9 cellular contexts compared by ENCODE assay signal in the genomic region with DNA sequence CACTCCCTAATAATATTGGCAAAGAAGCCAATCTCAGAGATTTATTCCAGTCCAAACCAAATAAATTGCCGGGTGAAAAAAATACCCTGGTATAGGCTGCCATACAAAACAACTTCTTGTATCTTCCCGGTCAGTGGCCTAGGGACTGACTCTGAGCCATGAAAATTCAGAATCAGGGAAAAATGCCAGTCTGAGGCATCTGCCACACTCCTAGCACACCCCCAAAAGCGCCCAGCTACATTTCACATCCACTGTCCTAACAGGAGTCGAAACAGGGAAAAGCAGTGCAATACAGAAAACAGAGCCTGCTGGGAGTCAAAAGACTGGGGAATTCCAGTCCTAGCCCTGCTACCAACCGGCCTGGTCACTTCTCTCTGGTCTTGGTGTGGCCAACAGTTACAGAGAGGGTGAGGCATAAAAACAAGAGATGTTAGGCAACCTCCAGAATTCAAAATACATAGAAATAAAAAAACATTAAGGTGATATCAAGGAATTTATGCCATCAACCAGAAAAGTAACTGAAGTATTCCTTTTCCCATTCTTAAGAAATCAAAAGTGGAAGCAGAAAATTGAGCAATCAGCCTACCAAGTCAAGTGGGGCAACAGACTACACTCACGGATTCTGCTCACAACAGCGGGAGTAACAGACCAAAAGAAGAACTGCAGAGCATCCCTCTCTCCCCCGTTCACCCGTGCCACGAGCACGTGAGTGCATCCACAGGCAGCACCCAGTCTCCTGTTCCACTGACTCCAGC. TPM values are rescaled to one million over a fixed set of nuclear protein-coding genes. Genes with fewer than 3 reads are reported as not detected.
DNase-seq lines count a peak whose midpoint lies in the region; ATAC-seq, FAIRE-seq and TF ChIP-seq lines count a peak whose summit lies in the region.
"Had no signal": no experiment of that assay in that cellular context is flagged by ENCODE, and none has a peak within 500 bp of the region (broad histone marks: within the 10 kb centered on the region; RNA-seq: fewer than 3 reads in every experiment).

No MANE protein-coding gene starts in this region.

- FAIRE-seq in bronchial epithelial cell (lab: Jason Lieb, UNC), result no peak

- DNase-seq in IMR-90, result peak; percentile 65
- peak; percentile 55 for DNase-seq in bronchial epithelial cell (ENCODE audit: low read depth)
- no peak for DNase-seq in stomach
- no peak for DNase-seq in activated T-helper 2 cell treated with anti-CD3 and anti-CD28 coated beads, Interferon-gamma antibody, Interleukin-2, Interleukin-4, amounts not matched to agents 10 μg/mL and 5 μg/mL and 100 μg/mL, durations not matched to agents 14 hours and 24 hours and 36 hours (ENCODE audit: low spot score)
- DNase-seq in activated CD8-positive, alpha-beta T cell treated with anti-CD3 and anti-CD28 coated beads for 36 hours, result no peak
- no peak for DNase-seq in NOMO-1 (lab: John Stamatoyannopoulos, UW; ENCODE audit: unreplicated experiment in 2 of 2)
- DNase-seq in NCI-H1436 (lab: John Stamatoyannopoulos, UW), result no peak
- DNase-seq: effector CD8-positive, alpha-beta T cell had no signal

- H3K9me1 ChIP-seq in IMR-90 (ENCODE audit: insufficient read depth, low read length), result peaks cover 19% of the 10 kb centered on the region

- peak overlapping the region; percentile 71 for H3K4me2 ChIP-seq in IMR-90 (ENCODE audit: low read depth, low read length)

- no peaks in the 10 kb centered on the region for H3K27me3 Mint-ChIP-seq in activated T-helper 2 cell treated with anti-CD3 and anti-CD28 coated beads, Interferon-gamma antibody, Interleukin-2, Interleukin-4, amounts not matched to agents 10 μg/mL and 5 μg/mL and 100 μg/mL, durations not matched to agents 14 hours and 24 hours and 36 hours (ENCODE audit: low read depth)
- no peaks in the 10 kb centered on the region for H3K27me3 Mint-ChIP-seq in activated CD8-positive, alpha-beta T cell treated with anti-CD3 and anti-CD28 coated beads for 36 hours

- in situ Hi-C loops in IMR-90 (cut with MboI; ENCODE audit: low sequenced_read_pairs), result no loop called here

- no TSS peak for BruUV-seq in IMR-90 (replicated peaks; lab: Mats Ljungman, UMichigan)

- peaks cover 3% of the 10 kb centered on the region for H3K36me3 Mint-ChIP-seq in activated T-helper 2 cell treated with anti-CD3 and anti-CD28 coated beads, Interferon-gamma antibody, Interleukin-2, Interleukin-4, amounts not matched to agents 10 μg/mL and 5 μg/mL and 100 μg/mL, durations not matched to agents 14 hours and 24 hours and 36 hours (ENCODE audit: low read depth)
- H3K36me3 Mint-ChIP-seq in activated CD8-positive, alpha-beta T cell treated with anti-CD3 and anti-CD28 coated beads for 36 hours (ENCODE audit: low read depth), result peaks cover 2% of the 10 kb centered on the region

- H3K79me1 ChIP-seq in IMR-90 (ENCODE audit: low read depth in 1 of 2, low read length in 2 of 2), result peaks cover 0 to 75% of the 10 kb centered on the region in 2 experiments; a peak in 3 of 4 replicates

- WGBS in IMR-90 (ENCODE audit: extremely low coverage in 2 of 2, insufficient read length in 1 of 2), 2 experiments, result 69% methylated on average over 2 of the region's 11 CpGs; no CpG with 5 or more reads in 1 of the 2 experiments
- 60 to 66% (median 64%) methylated on average over 11 of the region's 11 CpGs for WGBS in stomach, 5 donors

- H2AK5ac ChIP-seq in IMR-90 (ENCODE audit: low read depth, low read length), result peak overlapping the region; percentile 100

- peak overlapping the region; percentile 85 for H3K18ac ChIP-seq in IMR-90 (ENCODE audit: low read depth, low read length)

- H4K5ac ChIP-seq in IMR-90 (ENCODE audit: low read depth, low read length), result peak overlapping the region; percentile 78

- no peaks in the 10 kb centered on the region for H3K27me3 ChIP-seq in IMR-90 (ENCODE audit: control insufficient read depth, insufficient read depth, low read length)
- no peaks in the 10 kb centered on the region for H3K27me3 ChIP-seq in bronchial epithelial cell (ENCODE audit: control insufficient read depth, insufficient read depth, low read length)
- no peaks in the 10 kb centered on the region for H3K27me3 ChIP-seq in iPS-20b (ENCODE audit: insufficient read depth, low read length)
- H3K27me3 ChIP-seq in stomach, result no peaks in the 10 kb centered on the region

- H2BK120ac ChIP-seq in IMR-90 (ENCODE audit: low read depth, low read length), result peak overlapping the region; percentile 88

- H3K4ac ChIP-seq in IMR-90 (ENCODE audit: low read depth, low read length), result peak overlapping the region; percentile 97

- intact Hi-C loops in IMR-90 (cut with micrococcal nuclease) (loop anchor here (2.0 kb wide), 2 partner anchors 65 to 77 kb away; no protein-coding TSS in a partner anchor), stomach (cut with DNase I; ENCODE audit: low total_unique reads) (no loop called here)
- intact Hi-C loops in activated T-helper 2 cell treated with anti-CD3 and anti-CD28 coated beads, Interferon-gamma antibody, Interleukin-2, Interleukin-4, amounts not matched to agents 10 μg/mL and 5 μg/mL and 100 μg/mL, durations not matched to agents 14 hours and 24 hours and 36 hours (cut with micrococcal nuclease), result no loop called here
- intact Hi-C loops in activated CD8-positive, alpha-beta T cell treated with anti-CD3 and anti-CD28 coated beads for 36 hours (cut with micrococcal nuclease), result no loop called here

- H3K9ac ChIP-seq in IMR-90 (ENCODE audit: low read depth, low read length) (peak overlapping the region; percentile 63), iPS-20b (ENCODE audit: low read depth, low read length) (peak overlapping the region; percentile 64; the same call in 1 of the 2 replicates)

- peak overlapping the region; percentile 96; the same call in 2 of the 3 replicates for H2BK15ac ChIP-seq in IMR-90 (ENCODE audit: low read depth, low read length)

- H2BK5ac ChIP-seq in IMR-90 (ENCODE audit: low read depth, low read length, poor library complexity, severe bottlenecking), result peak overlapping the region; percentile 95

- no peaks in the 10 kb centered on the region for H3K9me3 Mint-ChIP-seq in activated T-helper 2 cell treated with anti-CD3 and anti-CD28 coated beads, Interferon-gamma antibody, Interleukin-2, Interleukin-4, amounts not matched to agents 10 μg/mL and 5 μg/mL and 100 μg/mL, durations not matched to agents 14 hours and 24 hours and 36 hours
- no peaks in the 10 kb centered on the region for H3K9me3 Mint-ChIP-seq in activated CD8-positive, alpha-beta T cell treated with anti-CD3 and anti-CD28 coated beads for 36 hours

- TF ChIP-seq RAD21 in IMR-90 (IDR thresholded peaks at IDR 0.05; ENCODE audit: low read length), result no peak

- TF ChIP-seq CTCF in IMR-90 (conservative IDR thresholded peaks at IDR 0.05; ENCODE audit: low read depth, low read length), result no peak
- TF ChIP-seq CTCF in bronchial epithelial cell (IDR thresholded peaks at IDR 0.05; ENCODE audit: insufficient read depth, low read length, severe bottlenecking), result no peak
- no peak for TF ChIP-seq CTCF in stomach (IDR thresholded peaks at IDR 0.05)
- TF ChIP-seq CTCF in activated CD8-positive, alpha-beta T cell treated with anti-CD3 and anti-CD28 coated beads for 36 hours (IDR thresholded peaks at IDR 0.05), result no peak

- H3K4me1 Mint-ChIP-seq in activated T-helper 2 cell treated with anti-CD3 and anti-CD28 coated beads, Interferon-gamma antibody, Interleukin-2, Interleukin-4, amounts not matched to agents 10 μg/mL and 5 μg/mL and 100 μg/mL, durations not matched to agents 14 hours and 24 hours and 36 hours (ENCODE audit: low read depth), result peaks cover 26% of the 10 kb centered on the region
- peaks cover 26% of the 10 kb centered on the region for H3K4me1 Mint-ChIP-seq in activated CD8-positive, alpha-beta T cell treated with anti-CD3 and anti-CD28 coated beads for 36 hours (ENCODE audit: low read depth)

- TF ChIP-seq EP300 in stomach (IDR thresholded peaks at IDR 0.05), result no peak

- H3K27ac ChIP-seq in IMR-90 (ENCODE audit: insufficient read depth, low read length), result peak overlapping the region; percentile 95
- peak overlapping the region; percentile 70 for H3K27ac ChIP-seq in iPS-20b (ENCODE audit: low read length)
- H3K27ac ChIP-seq in stomach, result peak overlapping the region; percentile 27 to 84 (median 80)

- ATAC-seq in IMR-90 (ENCODE audit: low read depth), result peak; percentile 3
- no peak for ATAC-seq in activated CD8-positive, alpha-beta T cell treated with anti-CD3 and anti-CD28 coated beads for 36 hours

- H3K36me3 ChIP-seq in IMR-90 (ENCODE audit: control insufficient read depth, insufficient read depth, low read length) (peaks cover 5% of the 10 kb centered on the region; the same call in 1 of the 2 replicates), bronchial epithelial cell (ENCODE audit: control insufficient read depth, insufficient read depth, low read length) (no peaks in the 10 kb centered on the region), iPS-20b (ENCODE audit: insufficient read depth, low read depth, low read length) (no peaks in the 10 kb centered on the region), stomach (no peaks in the 10 kb centered on the region)

- H2BK20ac ChIP-seq in IMR-90 (ENCODE audit: low read depth, low read length), result peak overlapping the region; percentile 87

- peak overlapping the region; percentile 96 for H3K14ac ChIP-seq in IMR-90 (replicated peaks; ENCODE audit: low read depth, low read length)

- no peak overlapping the region for H3K4me3 ChIP-seq in IMR-90 (ENCODE audit: insufficient read depth, low read depth, low read length)
- no peak overlapping the region for H3K4me3 ChIP-seq in bronchial epithelial cell (ENCODE audit: low read depth, low read length)
- H3K4me3 ChIP-seq in iPS-20b (ENCODE audit: low read length), result peak overlapping the region; percentile 49; the same call in 1 of the 2 replicates
- peak overlapping the region in 2 of 4 donors; percentile 11 to 12 for H3K4me3 ChIP-seq in stomach

- dilution Hi-C loops in IMR-90 (cut with HindIII; ENCODE audit: low sequenced_read_pairs, unreplicated experiment), result no loop called here

- peaks cover 55% of the 10 kb centered on the region for H4K20me1 ChIP-seq in IMR-90 (ENCODE audit: insufficient read depth, low read length)

- H2AK9ac ChIP-seq in IMR-90 (replicated peaks; ENCODE audit: low read depth, low read length, poor library complexity), result peak overlapping the region; percentile 57

- TF ChIP-seq POLR2A in IMR-90 (IDR thresholded peaks at IDR 0.05; ENCODE audit: low read depth, low read length), result no peak
- TF ChIP-seq POLR2A in stomach (IDR thresholded peaks at IDR 0.05), result no peak

- H3K27ac Mint-ChIP-seq in activated T-helper 2 cell treated with anti-CD3 and anti-CD28 coated beads, Interferon-gamma antibody, Interleukin-2, Interleukin-4, amounts not matched to agents 10 μg/mL and 5 μg/mL and 100 μg/mL, durations not matched to agents 14 hours and 24 hours and 36 hours, result no peak overlapping the region
- H3K27ac Mint-ChIP-seq in activated CD8-positive, alpha-beta T cell treated with anti-CD3 and anti-CD28 coated beads for 36 hours, result no peak overlapping the region

- POLR2A ChIA-PET in IMR-90 (lab: Charles Lee; ENCODE audit: unreplicated experiment), result no interaction called here
- POLR2A ChIA-PET in activated CD8-positive, alpha-beta T cell treated with anti-CD3 and anti-CD28 coated beads for 36 hours (lab: Charles Lee), result interaction anchor here (0.7 kb wide), 1 partner anchor 28 kb away, joined by 3 read pairs; no protein-coding TSS in a partner anchor

- peak overlapping the region; percentile 97 for H3K23ac ChIP-seq in IMR-90 (ENCODE audit: low read depth, low read length)

- H3K4me3 Mint-ChIP-seq in activated T-helper 2 cell treated with anti-CD3 and anti-CD28 coated beads, Interferon-gamma antibody, Interleukin-2, Interleukin-4, amounts not matched to agents 10 μg/mL and 5 μg/mL and 100 μg/mL, durations not matched to agents 14 hours and 24 hours and 36 hours (ENCODE audit: low read depth), result no peak overlapping the region
- H3K4me3 Mint-ChIP-seq in activated CD8-positive, alpha-beta T cell treated with anti-CD3 and anti-CD28 coated beads for 36 hours, result no peak overlapping the region

- peaks cover 39% of the 10 kb centered on the region for H3K4me1 ChIP-seq in IMR-90 (ENCODE audit: control insufficient read depth, insufficient read depth, low read length)
- peaks cover 46% of the 10 kb centered on the region for H3K4me1 ChIP-seq in iPS-20b (ENCODE audit: insufficient read depth, low read length)
- peaks cover 35 to 77% (median 55%) of the 10 kb centered on the region in 4 donors for H3K4me1 ChIP-seq in stomach

- peak overlapping the region; percentile 98 for H4K91ac ChIP-seq in IMR-90 (ENCODE audit: insufficient read depth, low read depth, low read length)

- H3K9me3 ChIP-seq in IMR-90 (ENCODE audit: control insufficient read depth, insufficient read depth, low read length) (no peaks in the 10 kb centered on the region), iPS-20b (ENCODE audit: insufficient read depth, low read depth, low read length) (no peaks in the 10 kb centered on the region), stomach (no peaks in the 10 kb centered on the region)

- peak overlapping the region; percentile 77 for H3K56ac ChIP-seq in IMR-90 (ENCODE audit: extremely low read depth, insufficient read depth, low read length)

- CTCF ChIA-PET in IMR-90 (lab: Yijun Ruan, JAX), result no interaction called here
- CTCF ChIA-PET in activated CD8-positive, alpha-beta T cell treated with anti-CD3 and anti-CD28 coated beads for 36 hours (lab: Charles Lee), result no interaction called here

- H4K8ac ChIP-seq in IMR-90 (ENCODE audit: low read depth in 2 of 2, low read length in 2 of 2), result peak overlapping the region; percentile 92 to 93

- H2AFZ ChIP-seq in IMR-90 (replicated peaks; ENCODE audit: low read length, poor library complexity), result peak overlapping the region; percentile 68

RNA-seq across cellular contexts. Expression of gene AFAP1, which starts 29.5 kb away (rescaled TPM):
- total RNA-seq in IMR-90 (2012; rRNA removed) (48.2 and 60.3 TPM in 2 replicates), bronchial epithelial cell (6.8 and 16.1 TPM in 2 replicates), stomach (10 to 100 TPM in 4 of 5 donors, 1 to 10 TPM in 1; 7.6 to 88.9 (median 22.2) TPM)
- polyA plus RNA-seq in IMR-90 (2012; rRNA removed) (73.1 and 80.9 TPM in 2 replicates), stomach (1 to 10 TPM; 4.1 to 5.4 (median 5.3) TPM)
- 67.3 and 67.7 TPM in 2 replicates for polyA plus RNA-seq in IMR-90 (2012; cell fraction: cytosol; rRNA removed)
- polyA plus RNA-seq in IMR-90 (2012; cell fraction: nucleus; rRNA removed; ENCODE audit: low replicate concordance), result 116 and 173 TPM in 2 replicates
- 53.7 and 57.6 TPM in 2 replicates for total RNA-seq in activated T-helper 2 cell treated with anti-CD3 and anti-CD28 coated beads, Interferon-gamma antibody, Interleukin-2, Interleukin-4, amounts not matched to agents 10 μg/mL and 5 μg/mL and 100 μg/mL, durations not matched to agents 14 hours and 24 hours and 36 hours
- total RNA-seq in activated CD8-positive, alpha-beta T cell treated with anti-CD3 and anti-CD28 coated beads for 36 hours, result 10 to 100 TPM; 25.5 to 26.5 TPM

Comparison
In these comparisons a context has a peak if more than half of its experiments do, and no peak if none do; other contexts are left out.
1. DNase-seq: peak in IMR-90 (single experiment) and bronchial epithelial cell (single experiment); none in stomach (single experiment), activated T-helper 2 cell treated with anti-CD3 and anti-CD28 coated beads, Interferon-gamma antibody, Interleukin-2, Interleukin-4, amounts not matched to agents 10 μg/mL and 5 μg/mL and 100 μg/mL, durations not matched to agents 14 hours and 24 hours and 36 hours (single experiment), activated CD8-positive, alpha-beta T cell treated with anti-CD3 and anti-CD28 coated beads for 36 hours (single experiment), NOMO-1 (0 of 2) and NCI-H1436 (single experiment).
2. Peak in every context shown above with its lines, with median percentiles within 50 percentile points of each other: H3K27ac ChIP-seq.